Comparison of ENCODE assay signal across 8 cellular contexts in genomic region chr16:30660424-30661251, GRCh38. TPM values are rescaled to one million over a fixed set of nuclear protein-coding genes. Genes with fewer than 3 reads are reported as not detected.
DNase-seq lines count a peak whose midpoint lies in the region; ATAC-seq and TF ChIP-seq lines count a peak whose summit lies in the region.

No MANE protein-coding gene starts in this region.

- H3K36me3 ChIP-seq in SK-N-SH (replicated peaks in 1 of 2; ENCODE audit: control insufficient read depth in 1 of 2, insufficient read depth in 2 of 2, low read length in 1 of 2): peaks cover 48 to 55% of the 10 kb centered on the region in 2 experiments
- peaks cover 25 to 63% (median 53%) of the 10 kb centered on the region in 4 donors for H3K36me3 ChIP-seq in sigmoid colon

- no peak overlapping the region for H2AFZ ChIP-seq in SK-N-SH (ENCODE audit: low read depth)

- peaks cover 9 to 27% of the 10 kb centered on the region in 2 experiments; a peak in 2 of 4 replicates for H3K4me1 ChIP-seq in SK-N-SH (ENCODE audit: control insufficient read depth in 1 of 2, insufficient read depth in 2 of 2, low read depth in 1 of 2, low read length in 1 of 2)
- peaks cover 0 to 63% (median 56%) of the 10 kb centered on the region in 4 donors for H3K4me1 ChIP-seq in sigmoid colon

- H3K27ac ChIP-seq in SK-N-SH (ENCODE audit: low read depth in 2 of 2, low read length in 1 of 2) (peak overlapping the region; percentile 68 to 99; a peak in 3 of 4 replicates), sigmoid colon (peak overlapping the region; percentile 96 to 98 (median 97))

- H3K27me3 ChIP-seq in SK-N-SH (ENCODE audit: insufficient read depth) (no peaks in the 10 kb centered on the region), sigmoid colon (no peaks in the 10 kb centered on the region)

- POLR2A ChIA-PET in SK-N-SH (lab: Yijun Ruan, JAX): no interaction called here

- TF ChIP-seq POLR2A in sigmoid colon (IDR thresholded peaks at IDR 0.05): peak in 1 of 2 donors; percentile 29

- peaks cover 37% of the 10 kb centered on the region; the same call in 1 of the 2 replicates for H4K20me1 ChIP-seq in SK-N-SH (ENCODE audit: insufficient read depth)

- H3K4me2 ChIP-seq in SK-N-SH: peak overlapping the region; percentile 99

- intact Hi-C loops in sigmoid colon (cut with DNase I): no loop called here

- H3K9ac ChIP-seq in SK-N-SH: peak overlapping the region; percentile 89

- WGBS in SK-N-SH (ENCODE audit: low lambda C conversion rate): 59% methylated on average over 20 of the region's 21 CpGs
- 13 to 25% methylated on average over 21 of the region's 21 CpGs for WGBS in sigmoid colon, 2 donors

- H3F3A ChIP-seq in SK-N-SH (replicated peaks; ENCODE audit: insufficient read depth): peaks cover 13% of the 10 kb centered on the region

- no peaks in the 10 kb centered on the region for H3K9me2 ChIP-seq in SK-N-SH

- CTCF ChIA-PET in SK-N-SH (lab: Yijun Ruan, JAX): interaction anchor here (0.7 to 4.5 kb wide), 10 partner anchors 9 to 204 kb away, joined by 3 to 30 read pairs (median 6); partner anchors contain the start of gene PRR14

- TF ChIP-seq RAD21 in SK-N-SH (IDR thresholded peaks at IDR 0.05; ENCODE audit: low read length): no peak

- H3K9me3 ChIP-seq in SK-N-SH: no peaks in the 10 kb centered on the region
- H3K9me3 ChIP-seq in sigmoid colon: no peaks in the 10 kb centered on the region

- no peak for TF ChIP-seq EP300 in SK-N-SH (IDR thresholded peaks at IDR 0.05; ENCODE audit: borderline replicate concordance in 1 of 2, low read depth in 1 of 2, low read length in 1 of 2)
- TF ChIP-seq EP300 in sigmoid colon (IDR thresholded peaks at IDR 0.05): no peak

- no peak for ATAC-seq in SK-N-SH treated with all-trans-retinoic acid at 6 μM for 48 hours
- ATAC-seq in HG03378 (IDR thresholded peaks at IDR 0.05; ENCODE audit: unreplicated experiment): no peak

- no peak for TF ChIP-seq CTCF in SK-N-SH (IDR thresholded peaks at IDR 0.05)
- TF ChIP-seq CTCF in epithelial cell of esophagus (IDR thresholded peaks at IDR 0.05; ENCODE audit: insufficient read depth, low read depth, low read length, missing control alignments): no peak
- no peak for TF ChIP-seq CTCF in sigmoid colon (IDR thresholded peaks at IDR 0.05)

- H3K4me3 ChIP-seq in SK-N-SH (ENCODE audit: low read depth in 2 of 2, low read length in 1 of 2) (peak overlapping the region; percentile 87 to 91), epithelial cell of esophagus (ENCODE audit: low read length) (peak overlapping the region; percentile 90), sigmoid colon (peak overlapping the region; percentile 91 to 99 (median 97))

- H3K79me2 ChIP-seq in SK-N-SH (ENCODE audit: insufficient read depth): peaks cover 49% of the 10 kb centered on the region

- no peak for DNase-seq in SK-N-SH
- DNase-seq in activated CD8-positive, alpha-beta memory T cell treated with anti-CD3 and anti-CD28 coated beads for 24 hours: peak; percentile 85
- DNase-seq in epithelial cell of esophagus (ENCODE audit: low read depth): peak; percentile 49
- DNase-seq in sigmoid colon: no peak
- DNase-seq in NCI-H446 treated with DMSO at 0.1 percent for 48 hours (lab: John Stamatoyannopoulos, UW): no peak
- DNase-seq in NCI-H1436 treated with DMSO at 0.1 percent for 48 hours (lab: John Stamatoyannopoulos, UW): no peak

TF ChIP-seq in SK-N-SH, 30 proteins besides CTCF, POLR2A, EP300 and RAD21:
- no peak for TF ChIP-seq FOXJ3 (CRISPR knock-in tag; IDR thresholded peaks at IDR 0.05)
- no peak for TF ChIP-seq MEF2A (IDR thresholded peaks at IDR 0.05; ENCODE audit: borderline replicate concordance, low read depth)
- TF ChIP-seq RFX5 (IDR thresholded peaks at IDR 0.05; ENCODE audit: low read length): no peak
- no peak for TF ChIP-seq PBX3 (IDR thresholded peaks at IDR 0.05)
- TF ChIP-seq JUND (IDR thresholded peaks at IDR 0.05): no peak
- TF ChIP-seq ELF1 (IDR thresholded peaks at IDR 0.05): no peak
- TF ChIP-seq GABPA (IDR thresholded peaks at IDR 0.05; ENCODE audit: low read depth): no peak

TF ChIP-seq in SK-N-SH treated with all-trans-retinoic acid at 6 μM for 48 hours, 23 proteins besides CTCF, POLR2A, EP300 and RAD21 (continues in another document):
- TF ChIP-seq PATZ1 (CRISPR knock-in tag; IDR thresholded peaks at IDR 0.05; ENCODE audit: borderline replicate concordance) (no peak), ZNF8 (CRISPR knock-in tag; IDR thresholded peaks at IDR 0.05) (no peak), CREB5 (CRISPR knock-in tag; IDR thresholded peaks at IDR 0.05; ENCODE audit: low read depth) (no peak), CSDC2 (CRISPR knock-in tag; IDR thresholded peaks at IDR 0.05) (no peak), ZNF70 (CRISPR knock-in tag; IDR thresholded peaks at IDR 0.05) (no peak), OSR1 (CRISPR knock-in tag; IDR thresholded peaks at IDR 0.05) (no peak), TSHZ2 (CRISPR knock-in tag; IDR thresholded peaks at IDR 0.05) (no peak), TCF4 (CRISPR knock-in tag; IDR thresholded peaks at IDR 0.05; ENCODE audit: borderline replicate concordance) (no peak), ZNF565 (CRISPR knock-in tag; conservative IDR thresholded peaks at IDR 0.05; ENCODE audit: low read depth) (no peak), TOX (CRISPR knock-in tag; IDR thresholded peaks at IDR 0.05; ENCODE audit: borderline replicate concordance) (no peak), RARB (CRISPR knock-in tag; IDR thresholded peaks at IDR 0.05) (no peak)

RNA-seq across cellular contexts. Expression of gene FBRS, which starts 2.4 kb away (rescaled TPM):
- polyA plus RNA-seq in SK-N-SH (2012; rRNA removed): 9.6 and 11.5 TPM in 2 replicates
- 4.8 and 8.5 TPM in 2 replicates for polyA plus RNA-seq in SK-N-SH (2012; cell fraction: cytosol; rRNA removed)
- 47.6 and 50.6 TPM in 2 replicates for polyA plus RNA-seq in SK-N-SH (2012; cell fraction: nucleus; rRNA removed)
- total RNA-seq in sigmoid colon: 10 to 100 TPM; 12.5 to 29.6 (median 22.7) TPM
- 10 to 100 TPM; 26.4 to 61.6 (median 30.0) TPM for polyA plus RNA-seq in sigmoid colon

RNA-seq across cellular contexts. Expression of gene PRR14, which starts 9.9 kb away (rescaled TPM):
- 7.5 and 13.5 TPM in 2 replicates for polyA plus RNA-seq in SK-N-SH (2012; rRNA removed)
- polyA plus RNA-seq in SK-N-SH (2012; cell fraction: cytosol; rRNA removed): 4.5 and 6.4 TPM in 2 replicates
- 47.6 and 99.3 TPM in 2 replicates for polyA plus RNA-seq in SK-N-SH (2012; cell fraction: nucleus; rRNA removed)
- 10 to 100 TPM; 20.8 to 37.5 (median 29.4) TPM for total RNA-seq in sigmoid colon
- 10 to 100 TPM; 28.8 to 51.4 (median 38.4) TPM for polyA plus RNA-seq in sigmoid colon

RNA-seq across cellular contexts. Expression of gene SRCAP, which starts 38.3 kb away (rescaled TPM):
- polyA plus RNA-seq in SK-N-SH (2012; rRNA removed) (3.7 and 5.6 TPM in 2 replicates), sigmoid colon (10 to 100 TPM in 1 of 3 donors, 1 to 10 TPM in 2; 2.4 to 37.3 (median 9.0) TPM)
- 2.1 and 4.3 TPM in 2 replicates for polyA plus RNA-seq in SK-N-SH (2012; cell fraction: cytosol; rRNA removed)
- polyA plus RNA-seq in SK-N-SH (2012; cell fraction: nucleus; rRNA removed): 8.1 and 12.8 TPM in 2 replicates
- 10 to 100 TPM; 13.2 to 39.1 (median 23.4) TPM for total RNA-seq in sigmoid colon

RNA-seq across cellular contexts. Expression of gene ZNF689, which starts 50.4 kb away (rescaled TPM):
- polyA plus RNA-seq in SK-N-SH (2012; rRNA removed): 2.9 and 3.4 TPM in 2 replicates
- 2.5 and 3.1 TPM in 2 replicates for polyA plus RNA-seq in SK-N-SH (2012; cell fraction: cytosol; rRNA removed)
- polyA plus RNA-seq in SK-N-SH (2012; cell fraction: nucleus; rRNA removed): 3.4 and 4.1 TPM in 2 replicates
- 10 to 100 TPM in 1 of 4 donors, 1 to 10 TPM in 3; 7.9 to 10.3 (median 9.8) TPM for total RNA-seq in sigmoid colon
- 1 to 10 TPM; 3.6 to 5.2 (median 4.9) TPM for polyA plus RNA-seq in sigmoid colon

Comparison
In these comparisons a context has a peak if more than half of its experiments do, and no peak if none do; other contexts are left out.
1. DNase-seq: peak in activated CD8-positive, alpha-beta memory T cell treated with anti-CD3 and anti-CD28 coated beads for 24 hours (single experiment) and epithelial cell of esophagus (single experiment); none in SK-N-SH (single experiment), sigmoid colon (single experiment), NCI-H446 treated with DMSO at 0.1 percent for 48 hours (single experiment) and NCI-H1436 treated with DMSO at 0.1 percent for 48 hours (single experiment).
2. Peak in every context shown above with its lines, with median percentiles within 50 percentile points of each other: H3K4me3 ChIP-seq.